Comparison of ENCODE assay signal across 9 cellular contexts in genomic region chr17:30323262-30323894, GRCh38. TPM values are rescaled to one million over a fixed set of nuclear protein-coding genes. Genes with fewer than 3 reads are reported as not detected.
DNase-seq lines count a peak whose midpoint lies in the region; ATAC-seq, FAIRE-seq and TF ChIP-seq lines count a peak whose summit lies in the region.
"Had no signal": no experiment of that assay in that cellular context is flagged by ENCODE, and none has a peak within 500 bp of the region (broad histone marks: within the 10 kb centered on the region; RNA-seq: fewer than 3 reads in every experiment).

No MANE protein-coding gene starts in this region.

- no peak for TF ChIP-seq RAD21 in HepG2 (CRISPR knock-in tag; IDR thresholded peaks at IDR 0.05)

- no peak for FAIRE-seq in HepG2 (lab: Jason Lieb, UNC)

- POLR2A ChIA-PET in HepG2 (lab: Yijun Ruan, JAX) = interaction anchor here (1.0 to 2.0 kb wide), 4 partner anchors 13 to 31 kb away, joined by 3 to 5 read pairs (median 3); no protein-coding TSS in a partner anchor

- H3K27ac ChIP-seq in HepG2 (ENCODE audit: extremely low read length, insufficient read depth, low read length) = no peak overlapping the region
- H3K27ac ChIP-seq in right lobe of liver = no peak overlapping the region
- H3K27ac ChIP-seq in thyroid gland = no peak overlapping the region

- H3K4me1 ChIP-seq in HepG2 (ENCODE audit: insufficient read depth, low read length) (peaks cover 45% of the 10 kb centered on the region), right lobe of liver (no peaks in the 10 kb centered on the region), thyroid gland (peaks cover 0 to 7% of the 10 kb centered on the region in 2 donors)

- no peaks in the 10 kb centered on the region for H3K36me3 ChIP-seq in HepG2 (replicated peaks in 1 of 2; ENCODE audit: control insufficient read depth in 1 of 2, insufficient read depth in 2 of 2, low read length in 2 of 2)
- no peaks in the 10 kb centered on the region for H3K36me3 ChIP-seq in right lobe of liver
- H3K36me3 ChIP-seq in thyroid gland = no peaks in the 10 kb centered on the region

- H2AFZ ChIP-seq in HepG2 (ENCODE audit: low read length) = no peak overlapping the region

- no peaks in the 10 kb centered on the region for H3K79me2 ChIP-seq in HepG2 (ENCODE audit: insufficient read depth, low read length)

- TF ChIP-seq CTCF in HepG2 (CRISPR knock-in tag; IDR thresholded peaks at IDR 0.05) (no peak), right lobe of liver (IDR thresholded peaks at IDR 0.05) (no peak), thyroid gland (IDR thresholded peaks at IDR 0.05) (no peak)

- CTCF ChIA-PET in HepG2 (lab: Yijun Ruan, JAX; ENCODE audit: low intra/inter-chr PET ratio, low total read pairs) = no interaction called here

- no peaks in the 10 kb centered on the region for H3K9me3 ChIP-seq in HepG2 (ENCODE audit: low read length)
- H3K9me3 ChIP-seq in right lobe of liver = no peaks in the 10 kb centered on the region
- no peaks in the 10 kb centered on the region for H3K9me3 ChIP-seq in thyroid gland

- 28% methylated on average over 5 of the region's 5 CpGs for WGBS in HepG2 (ENCODE audit: low lambda C conversion rate)
- WGBS in right lobe of liver (ENCODE audit: insufficient coverage, low coverage, low lambda C conversion rate, missing lambda C conversion rate) = 49% methylated on average over 5 of the region's 5 CpGs
- WGBS in thyroid gland, 2 donors = 39 to 44% methylated on average over 5 of the region's 5 CpGs

- H3K4me2 ChIP-seq in HepG2 (ENCODE audit: low read depth, low read length) = no peak overlapping the region

- no peaks in the 10 kb centered on the region for H4K20me1 ChIP-seq in HepG2 (ENCODE audit: insufficient read depth, low read length)

- H3K9ac ChIP-seq in HepG2 (ENCODE audit: insufficient read depth, low read depth, low read length) = no peak overlapping the region

- no TSS peak for BruUV-seq in HepG2 (replicated peaks; lab: Mats Ljungman, UMichigan)

- ATAC-seq in HepG2 (no peak), right lobe of liver (no peak), HG03039 (IDR thresholded peaks at IDR 0.05; ENCODE audit: unreplicated experiment) (no peak)

- H3K4me3 ChIP-seq in HepG2 (replicated peaks in 1 of 3; ENCODE audit: insufficient read depth in 1 of 3, low read depth in 2 of 3, low read length in 3 of 3) (no peak overlapping the region), right lobe of liver (no peak overlapping the region), thyroid gland (replicated peaks in 1 of 3) (no peak overlapping the region)
- H3K4me3 ChIP-seq: lung had no signal

- TF ChIP-seq POLR2A in HepG2 (IDR thresholded peaks at IDR 0.05; ENCODE audit: insufficient read depth in 1 of 2, low read depth in 2 of 2, low read length in 2 of 2) (no peak), right lobe of liver (IDR thresholded peaks at IDR 0.05) (no peak), thyroid gland (IDR thresholded peaks at IDR 0.05) (no peak)

- intact Hi-C loops in HepG2 (cut with micrococcal nuclease; ENCODE audit: unreplicated experiment) = no loop called here
- intact Hi-C loops in right lobe of liver (cut with DNase I) = no loop called here
- intact Hi-C loops in thyroid gland (cut with DNase I) = no loop called here

- DNase-seq in HepG2 (ENCODE audit: low spot score) (no peak), right lobe of liver (no peak), NCI-H446 treated with DMSO at 0.1 percent for 48 hours (lab: John Stamatoyannopoulos, UW) (peak; percentile 64), thyroid gland (peak; percentile 70 to 71), EL (no peak), midbrain (lab: John Stamatoyannopoulos, UW) (no peak)
- peak; percentile 15 for DNase-seq in activated T-helper 9 cell treated with anti-CD3 and anti-CD28 coated beads, Interleukin-2, amount 50 U/mL, for 16 hours (ENCODE audit: low read depth)

- in situ Hi-C loops in HepG2 (cut with HindIII; ENCODE audit: extremely low pct_ligation_motif_present, low pct_unique_long_range_greater_than_20kb) = no loop called here

- TF ChIP-seq EP300 in HepG2 (IDR thresholded peaks at IDR 0.05; ENCODE audit: low read depth in 2 of 2, low read length in 2 of 2) (no peak), HepG2 (CRISPR knock-in tag; IDR thresholded peaks at IDR 0.05; ENCODE audit: borderline replicate concordance) (no peak)

- H3K27me3 ChIP-seq in HepG2 (ENCODE audit: control insufficient read depth in 1 of 2, insufficient read depth in 2 of 2, low read length in 2 of 2) (no peaks in the 10 kb centered on the region; a peak in 1 of 5 replicates), right lobe of liver (peaks cover 0 to 1% of the 10 kb centered on the region in 2 donors), thyroid gland (no peaks in the 10 kb centered on the region)

RNA-seq across cellular contexts. Expression of gene TMIGD1, which starts 10.5 kb away (rescaled TPM):
- not detected in 2 replicates for total RNA-seq in HepG2 (2016; rRNA removed; fragmentation: Illumina TruSeq; extraction: Trizol)
- not detected in 2 replicates for total RNA-seq in HepG2 (2016; cell fraction: cytosol; rRNA removed; fragmentation: Illumina TruSeq; extraction: Trizol; ENCODE audit: low read depth)
- total RNA-seq in HepG2 (2016; cell fraction: insoluble cytoplasmic fraction; rRNA removed; fragmentation: Illumina TruSeq; extraction: Trizol) = not detected in 2 replicates
- total RNA-seq in HepG2 (2016; cell fraction: membrane; rRNA removed; fragmentation: Illumina TruSeq; extraction: Trizol) = not detected in 2 replicates
- total RNA-seq in HepG2 (2016; cell fraction: nucleus; rRNA removed; fragmentation: Illumina TruSeq; extraction: Trizol) = not detected in 2 replicates
- not detected in 2 replicates for polyA plus RNA-seq in HepG2 (2011; rRNA removed)
- 0.06 TPM in 1 of 2 replicates, not detected in the other for polyA plus RNA-seq in HepG2 (2011; cell fraction: cytosol; rRNA removed)
- not detected in 2 replicates for polyA plus RNA-seq in HepG2 (2011; cell fraction: nucleus; rRNA removed)
- not detected in 2 replicates for polyA plus RNA-seq in HepG2 (2012)
- not detected in 2 replicates for polyA plus RNA-seq in HepG2 (2016; cell fraction: cytosol; fragmentation: Illumina TruSeq; extraction: Trizol; ENCODE audit: low read depth)
- not detected in 2 replicates for polyA plus RNA-seq in HepG2 (2016; cell fraction: insoluble cytoplasmic fraction; fragmentation: Illumina TruSeq; extraction: Trizol; ENCODE audit: low read depth)
- not detected in 2 replicates for polyA plus RNA-seq in HepG2 (2016; cell fraction: membrane; fragmentation: Illumina TruSeq; extraction: Trizol; ENCODE audit: low read depth)
- polyA plus RNA-seq in HepG2 (2016; cell fraction: nucleus; fragmentation: Illumina TruSeq; extraction: Trizol; ENCODE audit: insufficient read depth, low read depth) = not detected in 2 replicates
- polyA minus RNA-seq in HepG2 (2011; rRNA and poly(A)+ RNA removed; ENCODE audit: low replicate concordance) = not detected in 2 replicates
- polyA minus RNA-seq in HepG2 (2011; cell fraction: cytosol; rRNA and poly(A)+ RNA removed) = not detected in 2 replicates
- polyA minus RNA-seq in HepG2 (2011; cell fraction: nucleus; rRNA and poly(A)+ RNA removed) = not detected in 2 replicates
- total RNA-seq in right lobe of liver = not detected
- total RNA-seq in thyroid gland = not detected
- total RNA-seq: lung had no signal
- polyA plus RNA-seq: lung had no signal

RNA-seq across cellular contexts. Expression of gene BLMH, which starts 31.6 kb away (rescaled TPM):
- 41.0 and 61.9 TPM in 2 replicates for total RNA-seq in HepG2 (2016; rRNA removed; fragmentation: Illumina TruSeq; extraction: Trizol)
- total RNA-seq in HepG2 (2016; cell fraction: cytosol; rRNA removed; fragmentation: Illumina TruSeq; extraction: Trizol; ENCODE audit: low read depth) = 11.6 and 15.2 TPM in 2 replicates
- 41.0 and 58.6 TPM in 2 replicates for total RNA-seq in HepG2 (2016; cell fraction: insoluble cytoplasmic fraction; rRNA removed; fragmentation: Illumina TruSeq; extraction: Trizol)
- 27.0 and 32.2 TPM in 2 replicates for total RNA-seq in HepG2 (2016; cell fraction: membrane; rRNA removed; fragmentation: Illumina TruSeq; extraction: Trizol)
- total RNA-seq in HepG2 (2016; cell fraction: nucleus; rRNA removed; fragmentation: Illumina TruSeq; extraction: Trizol) = 37.1 and 40.0 TPM in 2 replicates
- 11.1 and 12.1 TPM in 2 replicates for polyA plus RNA-seq in HepG2 (2011; rRNA removed)
- polyA plus RNA-seq in HepG2 (2011; cell fraction: cytosol; rRNA removed) = 7.4 and 13.0 TPM in 2 replicates
- 8.6 and 15.4 TPM in 2 replicates for polyA plus RNA-seq in HepG2 (2011; cell fraction: nucleus; rRNA removed)
- polyA plus RNA-seq in HepG2 (2012) = 39.0 and 45.5 TPM in 2 replicates
- polyA plus RNA-seq in HepG2 (2016; cell fraction: cytosol; fragmentation: Illumina TruSeq; extraction: Trizol; ENCODE audit: low read depth) = 11.6 and 12.0 TPM in 2 replicates
- 67.2 and 75.3 TPM in 2 replicates for polyA plus RNA-seq in HepG2 (2016; cell fraction: insoluble cytoplasmic fraction; fragmentation: Illumina TruSeq; extraction: Trizol; ENCODE audit: low read depth)
- polyA plus RNA-seq in HepG2 (2016; cell fraction: membrane; fragmentation: Illumina TruSeq; extraction: Trizol; ENCODE audit: low read depth) = 24.9 and 27.5 TPM in 2 replicates
- 42.4 and 44.9 TPM in 2 replicates for polyA plus RNA-seq in HepG2 (2016; cell fraction: nucleus; fragmentation: Illumina TruSeq; extraction: Trizol; ENCODE audit: insufficient read depth, low read depth)
- polyA minus RNA-seq in HepG2 (2011; rRNA and poly(A)+ RNA removed; ENCODE audit: low replicate concordance) = 12.9 and 13.5 TPM in 2 replicates
- polyA minus RNA-seq in HepG2 (2011; cell fraction: cytosol; rRNA and poly(A)+ RNA removed) = 11.8 and 13.3 TPM in 2 replicates
- 25.8 and 30.0 TPM in 2 replicates for polyA minus RNA-seq in HepG2 (2011; cell fraction: nucleus; rRNA and poly(A)+ RNA removed)
- total RNA-seq in right lobe of liver = 1 to 10 TPM; 7.0 to 9.2 (median 7.3) TPM
- 10 to 100 TPM; 17.5 to 31.7 (median 27.1) TPM for total RNA-seq in thyroid gland

RNA-seq across cellular contexts. Expression of gene CPD, which starts 55.3 kb away (rescaled TPM):
- total RNA-seq in HepG2 (2016; rRNA removed; fragmentation: Illumina TruSeq; extraction: Trizol) (54.3 and 72.3 TPM in 2 replicates), right lobe of liver (100 to 1,000 TPM in 2 of 6 experiments, 10 to 100 TPM in 4; 42.2 to 129 (median 53.5) TPM), thyroid gland (100 to 1,000 TPM in 1 of 4 donors, 10 to 100 TPM in 3; 58.2 to 102 (median 79.9) TPM)
- total RNA-seq in HepG2 (2016; cell fraction: cytosol; rRNA removed; fragmentation: Illumina TruSeq; extraction: Trizol; ENCODE audit: low read depth) = 4.9 and 6.4 TPM in 2 replicates
- 47.8 and 69.6 TPM in 2 replicates for total RNA-seq in HepG2 (2016; cell fraction: insoluble cytoplasmic fraction; rRNA removed; fragmentation: Illumina TruSeq; extraction: Trizol)
- total RNA-seq in HepG2 (2016; cell fraction: membrane; rRNA removed; fragmentation: Illumina TruSeq; extraction: Trizol) = 8.6 and 11.7 TPM in 2 replicates
- total RNA-seq in HepG2 (2016; cell fraction: nucleus; rRNA removed; fragmentation: Illumina TruSeq; extraction: Trizol) = 89.9 and 106 TPM in 2 replicates
- polyA plus RNA-seq in HepG2 (2011; rRNA removed) = 43.2 and 46.1 TPM in 2 replicates
- polyA plus RNA-seq in HepG2 (2011; cell fraction: cytosol; rRNA removed) = 19.6 and 35.4 TPM in 2 replicates
- 15.6 and 17.4 TPM in 2 replicates for polyA plus RNA-seq in HepG2 (2011; cell fraction: nucleus; rRNA removed)
- 71.5 and 80.7 TPM in 2 replicates for polyA plus RNA-seq in HepG2 (2012)
- 1.1 and 1.5 TPM in 2 replicates for polyA plus RNA-seq in HepG2 (2016; cell fraction: cytosol; fragmentation: Illumina TruSeq; extraction: Trizol; ENCODE audit: low read depth)
- 17.2 and 18.1 TPM in 2 replicates for polyA plus RNA-seq in HepG2 (2016; cell fraction: insoluble cytoplasmic fraction; fragmentation: Illumina TruSeq; extraction: Trizol; ENCODE audit: low read depth)
- polyA plus RNA-seq in HepG2 (2016; cell fraction: membrane; fragmentation: Illumina TruSeq; extraction: Trizol; ENCODE audit: low read depth) = 2.5 and 3.0 TPM in 2 replicates
- polyA plus RNA-seq in HepG2 (2016; cell fraction: nucleus; fragmentation: Illumina TruSeq; extraction: Trizol; ENCODE audit: insufficient read depth, low read depth) = 36.8 and 40.4 TPM in 2 replicates
- 43.4 and 65.4 TPM in 2 replicates for polyA minus RNA-seq in HepG2 (2011; rRNA and poly(A)+ RNA removed; ENCODE audit: low replicate concordance)
- 152 and 251 TPM in 2 replicates for polyA minus RNA-seq in HepG2 (2011; cell fraction: cytosol; rRNA and poly(A)+ RNA removed)
- 101 and 151 TPM in 2 replicates for polyA minus RNA-seq in HepG2 (2011; cell fraction: nucleus; rRNA and poly(A)+ RNA removed)

Comparison
In these comparisons a context has a peak if more than half of its experiments do, and no peak if none do; other contexts are left out.
1. DNase-seq: peak in NCI-H446 treated with DMSO at 0.1 percent for 48 hours (single experiment), activated T-helper 9 cell treated with anti-CD3 and anti-CD28 coated beads, Interleukin-2, amount 50 U/mL, for 16 hours (single experiment) and thyroid gland (2 of 2); none in HepG2 (single experiment), right lobe of liver (0 of 3), EL (single experiment) and midbrain (single experiment).